Comparison of ENCODE assay signal across 2 cellular contexts in genomic region chr15:101004986-101005747, GRCh38.
TF ChIP-seq lines count a peak whose summit lies in the region.

No MANE protein-coding gene starts in this region.

TF ChIP-seq in A549, 52 proteins besides CTCF, POLR2A, EP300 and RAD21:
- TF ChIP-seq GATA3 (IDR thresholded peaks at IDR 0.05; ENCODE audit: borderline replicate concordance) (0 out of 2 replicates have a peak, but pooled peaks have one; percentile 4), CBX2 (IDR thresholded peaks at IDR 0.05; ENCODE audit: borderline replicate concordance, low read depth) (no peak), NFE2L2 (conservative IDR thresholded peaks at IDR 0.05; ENCODE audit: low read length) (no peak)

TF ChIP-seq in GM12878, 131 proteins besides CTCF, POLR2A, EP300 and RAD21:
- TF ChIP-seq GABPA (IDR thresholded peaks at IDR 0.05; ENCODE audit: low read depth), result no peak
- TF ChIP-seq, protein P1, sequence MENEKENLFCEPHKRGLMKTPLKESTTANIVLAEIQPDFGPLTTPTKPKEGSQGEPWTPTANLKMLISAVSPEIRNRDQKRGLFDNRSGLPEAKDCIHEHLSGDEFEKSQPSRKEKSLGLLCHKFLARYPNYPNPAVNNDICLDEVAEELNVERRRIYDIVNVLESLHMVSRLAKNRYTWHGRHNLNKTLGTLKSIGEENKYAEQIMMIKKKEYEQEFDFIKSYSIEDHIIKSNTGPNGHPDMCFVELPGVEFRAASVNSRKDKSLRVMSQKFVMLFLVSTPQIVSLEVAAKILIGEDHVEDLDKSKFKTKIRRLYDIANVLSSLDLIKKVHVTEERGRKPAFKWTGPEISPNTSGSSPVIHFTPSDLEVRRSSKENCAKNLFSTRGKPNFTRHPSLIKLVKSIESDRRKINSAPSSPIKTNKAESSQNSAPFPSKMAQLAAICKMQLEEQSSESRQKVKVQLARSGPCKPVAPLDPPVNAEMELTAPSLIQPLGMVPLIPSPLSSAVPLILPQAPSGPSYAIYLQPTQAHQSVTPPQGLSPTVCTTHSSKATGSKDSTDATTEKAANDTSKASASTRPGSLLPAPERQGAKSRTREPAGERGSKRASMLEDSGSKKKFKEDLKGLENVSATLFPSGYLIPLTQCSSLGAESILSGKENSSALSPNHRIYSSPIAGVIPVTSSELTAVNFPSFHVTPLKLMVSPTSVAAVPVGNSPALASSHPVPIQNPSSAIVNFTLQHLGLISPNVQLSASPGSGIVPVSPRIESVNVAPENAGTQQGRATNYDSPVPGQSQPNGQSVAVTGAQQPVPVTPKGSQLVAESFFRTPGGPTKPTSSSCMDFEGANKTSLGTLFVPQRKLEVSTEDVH (IDR thresholded peaks at IDR 0.05; ENCODE audit: low read depth, partially characterized antibody), result no peak
- no peak for TF ChIP-seq IRF4 (IDR thresholded peaks at IDR 0.05; ENCODE audit: low read depth, low read length)
- no peak for TF ChIP-seq BMI1 (IDR thresholded peaks at IDR 0.05; ENCODE audit: borderline replicate concordance)
- no peak for TF ChIP-seq STAT3 (IDR thresholded peaks at IDR 0.05; ENCODE audit: low read depth, low read length)
- TF ChIP-seq HDAC2 (IDR thresholded peaks at IDR 0.05), result no peak
- TF ChIP-seq SREBF1 (IDR thresholded peaks at IDR 0.05; ENCODE audit: low read length), result no peak
- TF ChIP-seq ZNF384 (IDR thresholded peaks at IDR 0.05; ENCODE audit: borderline replicate concordance, low read depth, low read length), result no peak
- no peak for TF ChIP-seq RAD51 (IDR thresholded peaks at IDR 0.05)
- TF ChIP-seq ESRRA (IDR thresholded peaks at IDR 0.05; ENCODE audit: low read length), result no peak
- no peak for TF ChIP-seq BCL3 (IDR thresholded peaks at IDR 0.05; ENCODE audit: borderline replicate concordance, insufficient read depth, low read depth, low read length, poor library complexity, severe bottlenecking)
